Comparison of ENCODE assay signal across 1 cellular context in the genomic region with DNA sequence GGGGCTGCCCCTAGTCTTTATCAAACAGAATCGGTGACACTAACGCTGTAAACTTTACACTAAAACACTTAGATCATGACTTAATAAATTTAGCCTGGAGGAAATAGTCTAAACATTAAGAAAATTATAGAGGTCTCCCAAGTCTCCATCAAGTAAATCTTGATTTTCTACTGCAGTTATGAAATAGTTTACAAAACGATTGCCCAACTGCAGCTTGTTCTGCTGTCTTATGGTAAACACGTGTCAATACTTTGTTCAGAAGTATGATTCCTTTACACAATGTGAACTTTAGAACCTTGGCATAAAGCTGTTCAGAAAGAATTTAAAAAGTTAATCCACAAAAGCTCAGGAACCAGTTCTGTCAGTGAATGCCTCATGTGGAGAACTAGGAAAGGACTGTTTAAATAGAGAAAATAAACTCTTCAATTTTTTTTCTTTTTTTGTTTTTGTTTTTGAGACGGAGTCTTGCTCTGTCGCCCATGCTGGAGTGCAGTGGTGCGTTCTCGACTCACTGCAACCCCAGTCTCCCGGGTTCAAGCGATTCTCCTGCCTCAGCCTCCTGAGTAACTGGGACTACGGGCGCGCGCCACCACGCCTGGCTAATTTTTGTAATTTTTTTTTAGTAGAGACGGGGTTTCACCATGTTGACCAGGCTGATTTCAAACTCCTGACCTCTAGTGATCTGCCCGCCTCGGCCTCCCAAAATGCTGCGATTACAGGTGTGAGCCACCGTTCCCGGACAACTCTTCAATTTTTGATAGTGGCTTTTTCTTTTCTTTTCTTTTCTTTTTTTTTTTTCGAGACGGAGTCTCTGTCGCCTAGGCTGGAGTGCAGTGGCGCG.
TF ChIP-seq lines count a peak whose summit lies in the region.

No MANE protein-coding gene starts in this region.

TF ChIP-seq in HCT116, 20 proteins besides CTCF, POLR2A, EP300 and RAD21 (continued from another document):
- TF ChIP-seq, protein P1, sequence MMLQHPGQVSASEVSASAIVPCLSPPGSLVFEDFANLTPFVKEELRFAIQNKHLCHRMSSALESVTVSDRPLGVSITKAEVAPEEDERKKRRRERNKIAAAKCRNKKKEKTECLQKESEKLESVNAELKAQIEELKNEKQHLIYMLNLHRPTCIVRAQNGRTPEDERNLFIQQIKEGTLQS (IDR thresholded peaks at IDR 0.05): no peak
- no peak for TF ChIP-seq EGR1 (IDR thresholded peaks at IDR 0.05; ENCODE audit: low read depth)
- TF ChIP-seq, protein P2, sequence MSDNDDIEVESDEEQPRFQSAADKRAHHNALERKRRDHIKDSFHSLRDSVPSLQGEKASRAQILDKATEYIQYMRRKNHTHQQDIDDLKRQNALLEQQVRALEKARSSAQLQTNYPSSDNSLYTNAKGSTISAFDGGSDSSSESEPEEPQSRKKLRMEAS (IDR thresholded peaks at IDR 0.05): no peak
- TF ChIP-seq ELF1 (IDR thresholded peaks at IDR 0.05; ENCODE audit: borderline replicate concordance, low read depth): no peak
- TF ChIP-seq YY1 (IDR thresholded peaks at IDR 0.05; ENCODE audit: extremely low read depth, insufficient replicate concordance, low read depth, low read length): no peak
- no peak for TF ChIP-seq TCF7L2 (IDR thresholded peaks at IDR 0.05; ENCODE audit: borderline replicate concordance, extremely low read depth, insufficient read depth, insufficient read length)
- no peak for TF ChIP-seq JUND (IDR thresholded peaks at IDR 0.05)
- TF ChIP-seq FOSL1 (IDR thresholded peaks at IDR 0.05; ENCODE audit: low read depth): no peak
